9 cellular contexts compared by ENCODE assay signal in the genomic region with DNA sequence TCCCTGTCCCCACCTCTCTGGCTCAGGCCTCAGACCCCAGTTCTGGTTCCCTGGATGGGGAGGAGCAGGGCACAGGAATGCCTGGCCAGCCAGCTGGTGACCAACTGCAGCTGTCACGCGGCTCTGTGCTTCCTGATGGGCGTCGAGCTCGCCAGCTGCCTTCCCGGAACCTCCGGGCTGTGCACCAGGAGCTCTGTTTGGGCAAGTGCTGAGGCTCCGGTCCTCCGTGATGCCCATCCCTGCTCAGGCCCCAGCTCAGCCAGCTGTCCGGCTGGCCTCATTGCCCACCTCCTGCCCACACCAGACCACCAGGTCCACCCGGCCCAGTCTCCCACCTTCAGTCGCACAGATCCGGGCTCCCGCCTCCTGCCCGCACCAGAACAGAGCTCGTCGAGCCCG. TPM values are rescaled to one million over a fixed set of nuclear protein-coding genes. Genes with fewer than 3 reads are reported as not detected.
DNase-seq lines count a peak whose midpoint lies in the region; ATAC-seq lines count a peak whose summit lies in the region.
"Had no signal": no experiment of that assay in that cellular context is flagged by ENCODE, and none has a peak within 500 bp of the region (broad histone marks: within the 10 kb centered on the region; RNA-seq: fewer than 3 reads in every experiment).

No MANE protein-coding gene starts in this region.

- no peak for ATAC-seq in GM19397 (IDR thresholded peaks at IDR 0.05; ENCODE audit: unreplicated experiment)

- H3K27ac ChIP-seq in caudate nucleus (ENCODE audit: low read depth, low read length) (peak overlapping the region; percentile 91), layer of hippocampus (ENCODE audit: low read depth, low read length) (peak overlapping the region; percentile 80), skin epidermis (peak overlapping the region; percentile 45 to 92 (median 81))

- H3K27me3 ChIP-seq in layer of hippocampus (ENCODE audit: control insufficient read depth, insufficient read depth, low read length): no peaks in the 10 kb centered on the region

- DNase-seq in GM04504 (ENCODE audit: low read depth) (peak; percentile 47), caudate nucleus (lab: John Stamatoyannopoulos, UW) (peak in 32 of 61 donors; percentile 25 to 82 (median 45)), mesenteric fat pad (ENCODE audit: low spot score) (no peak), NCI-H345 treated with DMSO at 0.1 percent for 48 hours (lab: John Stamatoyannopoulos, UW; ENCODE audit: unreplicated experiment) (no peak), glomerular visceral epithelial cell (ENCODE audit: extremely low spot score) (no peak)
- DNase-seq: activated naive CD8-positive, alpha-beta T cell treated with anti-CD3 and anti-CD28 coated beads for 36 hours had no signal

- no peak overlapping the region for H3K4me3 ChIP-seq in skin epidermis

RNA-seq across cellular contexts. Expression of a gene that starts 4.8 kb away (rescaled TPM):
- 22.5 TPM for total RNA-seq in mesenteric fat pad

RNA-seq across cellular contexts. Expression of a gene that starts 16.7 kb away (rescaled TPM):
- 1,402 TPM for total RNA-seq in mesenteric fat pad

RNA-seq across cellular contexts. Expression of a gene that starts 17.0 kb away (rescaled TPM):
- 56.0 TPM for total RNA-seq in mesenteric fat pad

RNA-seq across cellular contexts. Expression of a gene that starts 56.1 kb away (rescaled TPM):
- total RNA-seq in mesenteric fat pad: 218 TPM

RNA-seq across cellular contexts. Expression of a gene that starts 57.2 kb away (rescaled TPM):
- 12.8 TPM for total RNA-seq in mesenteric fat pad

Comparison
In these comparisons a context has a peak if more than half of its experiments do, and no peak if none do; other contexts are left out.
1. DNase-seq: peak in GM04504 (single experiment) and caudate nucleus (32 of 61); none in mesenteric fat pad (single experiment), NCI-H345 treated with DMSO at 0.1 percent for 48 hours (single experiment) and glomerular visceral epithelial cell (single experiment).
2. Peak in every context shown above with its lines, with median percentiles within 50 percentile points of each other: H3K27ac ChIP-seq.